28 cellular contexts compared by ENCODE assay signal in genomic region chr20:46740214-46740609, GRCh38. TPM values are rescaled to one million over a fixed set of nuclear protein-coding genes. Genes with fewer than 3 reads are reported as not detected.
DNase-seq lines count a peak whose midpoint lies in the region; ATAC-seq and TF ChIP-seq lines count a peak whose summit lies in the region.
"Had no signal": no experiment of that assay in that cellular context is flagged by ENCODE, and none has a peak within 500 bp of the region (broad histone marks: within the 10 kb centered on the region; RNA-seq: fewer than 3 reads in every experiment).

No MANE protein-coding gene starts in this region.

- H3K36me3 Mint-ChIP-seq in MCF 10A (ENCODE audit: insufficient read depth, unreplicated experiment): no peaks in the 10 kb centered on the region
- H3K36me3 Mint-ChIP-seq: activated naive CD4-positive, alpha-beta T cell treated with anti-CD3 and anti-CD28 coated beads, Interleukin-2, amount 50 U/mL, for 24 hours; CD8-positive, alpha-beta T cell; neural progenitor cell; stimulated activated effector memory CD8-positive, alpha-beta T cell treated with anti-CD3 and anti-CD28 coated beads, Interleukin-12 subunit alpha, Interleukin-12 subunit beta, amount 100 ng/mL, for 72 hours; T-cell had no signal

- H3K9me3 ChIP-seq in breast epithelium (no peaks in the 10 kb centered on the region), PC-3 (ENCODE audit: low read length) (no peaks in the 10 kb centered on the region), esophagus (ENCODE audit: control insufficient read depth in 2 of 2, insufficient read depth in 1 of 2, low read depth in 1 of 2, low read length in 1 of 2) (no peaks in the 10 kb centered on the region)
- H3K9me3 ChIP-seq: heart left ventricle, suprapubic skin, uterus had no signal

- H4K20me1 ChIP-seq in PC-3 (ENCODE audit: low read length): no peaks in the 10 kb centered on the region

- CTCF ChIA-PET in MCF 10A (lab: Yijun Ruan, JAX): interaction anchor here (0.6 to 1.1 kb wide), 4 partner anchors 9 to 1200 kb away, joined by 3 to 7 read pairs (median 5); no protein-coding TSS in a partner anchor
- CTCF ChIA-PET in PC-3 (lab: Charles Lee): interaction anchor here (1.8 kb wide), 1 partner anchor 12 kb away, joined by 6 read pairs; no protein-coding TSS in a partner anchor

- H3K4me2 ChIP-seq in PC-3 (ENCODE audit: low read length): peak overlapping the region; percentile 57
- H3K4me2 ChIP-seq: neural progenitor cell had no signal

- no peaks in the 10 kb centered on the region for H3F3A ChIP-seq in PC-3 (ENCODE audit: low read length, unreplicated experiment)

- H3K9me3 Mint-ChIP-seq in MCF 10A (ENCODE audit: unreplicated experiment): no peaks in the 10 kb centered on the region
- H3K9me3 Mint-ChIP-seq: activated CD4-positive, alpha-beta memory T cell treated with anti-CD3 and anti-CD28 coated beads, Interleukin-2, amount 10 ng/mL, durations not matched to agents 7 days and 5 days; activated naive CD4-positive, alpha-beta T cell treated with anti-CD3 and anti-CD28 coated beads, Interleukin-2, amount 50 U/mL, for 24 hours; neural progenitor cell; stimulated activated effector memory CD8-positive, alpha-beta T cell treated with anti-CD3 and anti-CD28 coated beads, Interleukin-12 subunit alpha, Interleukin-12 subunit beta, amount 100 ng/mL, for 72 hours had no signal

- BruUV-seq in MCF 10A (replicated peaks; lab: Mats Ljungman, UMichigan): no TSS peak
- TSS peak; percentile 27 for BruUV-seq in PC-3 (replicated peaks; lab: Mats Ljungman, UMichigan)

- no peak for TF ChIP-seq CTCF in breast epithelium (IDR thresholded peaks at IDR 0.05)
- no peak for TF ChIP-seq CTCF in MCF 10A (IDR thresholded peaks at IDR 0.05; ENCODE audit: unreplicated experiment)
- no peak for TF ChIP-seq CTCF in PC-3 (conservative IDR thresholded peaks at IDR 0.05; ENCODE audit: low read depth, low read length)
- TF ChIP-seq CTCF in foreskin fibroblast (IDR thresholded peaks at IDR 0.05; ENCODE audit: low read depth, low read length): no peak

- no peak for DNase-seq in breast epithelium (ENCODE audit: low spot score in 2 of 2)
- no peak for DNase-seq in MCF 10A (ENCODE audit: unreplicated experiment)
- DNase-seq in PC-3: no peak
- DNase-seq in retina: no peak
- DNase-seq in Kasumi-1 (lab: John Stamatoyannopoulos, UW): no peak
- DNase-seq in foreskin fibroblast: no peak
- DNase-seq: activated CD4-positive, alpha-beta memory T cell treated with anti-CD3 and anti-CD28 coated beads, Interleukin-2, amount 10 ng/mL, durations not matched to agents 7 days and 5 days; activated CD8-positive, alpha-beta memory T cell treated with anti-CD3 and anti-CD28 coated beads, Interleukin-2, amount 50 U/mL, for 48 hours; AML-193; amygdala; CD8-positive, alpha-beta T cell; effector CD4-positive, alpha-beta T cell; heart left ventricle; NCI-H1436 treated with DMSO at 0.1 percent for 48 hours; posterior cingulate gyrus; SJCRH30; stimulated activated CD4-positive, alpha-beta T cell treated with anti-CD3 and anti-CD28 coated beads, Interleukin-4, amount 100 ng/mL, for 24 hours; T-cell; uterus had no signal

- H2AFZ ChIP-seq in PC-3 (ENCODE audit: low read length): peak overlapping the region; percentile 54
- H2AFZ ChIP-seq: neural progenitor cell had no signal

- no peaks in the 10 kb centered on the region for H3K36me3 ChIP-seq in breast epithelium
- no peaks in the 10 kb centered on the region for H3K36me3 ChIP-seq in PC-3 (ENCODE audit: low read depth, low read length)
- no peaks in the 10 kb centered on the region for H3K36me3 ChIP-seq in esophagus (ENCODE audit: control insufficient read depth in 2 of 2, insufficient read depth in 2 of 2, low read length in 1 of 2)
- H3K36me3 ChIP-seq: neural progenitor cell, SJCRH30, suprapubic skin, uterus had no signal

- H3K27me3 ChIP-seq in breast epithelium (no peaks in the 10 kb centered on the region), PC-3 (ENCODE audit: low read length) (no peaks in the 10 kb centered on the region), esophagus (ENCODE audit: control insufficient read depth in 1 of 2, insufficient read depth in 2 of 2, low read length in 2 of 2) (no peaks in the 10 kb centered on the region)
- H3K27me3 ChIP-seq: neural progenitor cell, SJCRH30, suprapubic skin, uterus had no signal

- POLR2A ChIA-PET in MCF 10A (lab: Yijun Ruan, JAX): interaction anchor here (0.6 to 0.7 kb wide), 2 partner anchors 488 to 1604 kb away, joined by 3 read pairs; no protein-coding TSS in a partner anchor
- POLR2A ChIA-PET in PC-3 (lab: Charles Lee; ENCODE audit: unreplicated experiment): no interaction called here

- H3K4me1 ChIP-seq in breast epithelium: no peaks in the 10 kb centered on the region
- peaks cover 29% of the 10 kb centered on the region for H3K4me1 ChIP-seq in PC-3 (ENCODE audit: insufficient read depth, low read length)
- no peaks in the 10 kb centered on the region for H3K4me1 ChIP-seq in esophagus (ENCODE audit: control insufficient read depth in 2 of 2, insufficient read depth in 2 of 2, low read length in 1 of 2)
- H3K4me1 ChIP-seq: foreskin keratinocyte, heart left ventricle, uterus had no signal

- H3K4me3 ChIP-seq in breast epithelium: no peak overlapping the region
- no peak overlapping the region for H3K4me3 ChIP-seq in PC-3 (ENCODE audit: low read length)
- no peak overlapping the region for H3K4me3 ChIP-seq in esophagus (ENCODE audit: low read depth in 1 of 2, low read length in 2 of 2)
- no peak overlapping the region for H3K4me3 ChIP-seq in foreskin fibroblast (ENCODE audit: low read depth in 1 of 2, low read length in 2 of 2)
- H3K4me3 ChIP-seq: heart left ventricle, neural progenitor cell, SJCRH30, suprapubic skin, uterus had no signal

- no peak overlapping the region; the same call in 1 of the 2 replicates for H3K9ac ChIP-seq in PC-3 (ENCODE audit: low read length)
- H3K9ac ChIP-seq: neural progenitor cell had no signal

- ATAC-seq in PC-3 (no peak), GM18909 (IDR thresholded peaks at IDR 0.05; ENCODE audit: poor library complexity, unreplicated experiment) (no peak)
- ATAC-seq: activated CD4-positive, CD25-positive, alpha-beta regulatory T cell treated with anti-CD3 and anti-CD28 coated beads, Interleukin-2, amount 50 U/mL, for 24 hours; CD8-positive, alpha-beta T cell; heart left ventricle; sciatic nerve; stimulated activated effector memory CD8-positive, alpha-beta T cell treated with anti-CD3 and anti-CD28 coated beads, Interleukin-12 subunit alpha, Interleukin-12 subunit beta, amount 100 ng/mL, for 72 hours; T-cell had no signal

- intact Hi-C loops in breast epithelium (cut with DNase I; ENCODE audit: low total_unique reads): no loop called here
- intact Hi-C loops in MCF 10A (cut with micrococcal nuclease): no loop called here
- intact Hi-C loops in PC-3 (cut with micrococcal nuclease): no loop called here

- WGBS in esophagus, 2 donors: 88 to 93% methylated on average over 3 of the region's 3 CpGs

- H3K27me3 Mint-ChIP-seq in MCF 10A (ENCODE audit: insufficient read depth, unreplicated experiment): peaks cover 38% of the 10 kb centered on the region

- no peak overlapping the region for H3K27ac Mint-ChIP-seq in MCF 10A (ENCODE audit: low read depth, unreplicated experiment)
- H3K27ac Mint-ChIP-seq: activated CD4-positive, alpha-beta memory T cell treated with anti-CD3 and anti-CD28 coated beads, Interleukin-2, amount 10 ng/mL, durations not matched to agents 7 days and 5 days; activated naive CD4-positive, alpha-beta T cell treated with anti-CD3 and anti-CD28 coated beads, Interleukin-2, amount 50 U/mL, for 24 hours; CD8-positive, alpha-beta T cell; neural progenitor cell; stimulated activated effector memory CD8-positive, alpha-beta T cell treated with anti-CD3 and anti-CD28 coated beads, Interleukin-12 subunit alpha, Interleukin-12 subunit beta, amount 100 ng/mL, for 72 hours; T-cell had no signal

- H3K9me2 ChIP-seq in PC-3 (replicated peaks; ENCODE audit: low read length): no peaks in the 10 kb centered on the region

- H3K27ac ChIP-seq in breast epithelium (peak overlapping the region; percentile 25 to 65), PC-3 (ENCODE audit: low read length) (peak overlapping the region; percentile 74), esophagus (ENCODE audit: low read depth in 2 of 2, low read length in 1 of 2) (peak overlapping the region; percentile 54 to 60)
- H3K27ac ChIP-seq: foreskin keratinocyte, heart left ventricle, neural progenitor cell, SJCRH30, suprapubic skin, uterus had no signal

- H3K4me1 Mint-ChIP-seq in MCF 10A (ENCODE audit: insufficient read depth, unreplicated experiment): no peaks in the 10 kb centered on the region
- H3K4me1 Mint-ChIP-seq: activated CD4-positive, alpha-beta memory T cell treated with anti-CD3 and anti-CD28 coated beads, Interleukin-2, amount 10 ng/mL, durations not matched to agents 7 days and 5 days; activated naive CD4-positive, alpha-beta T cell treated with anti-CD3 and anti-CD28 coated beads, Interleukin-2, amount 50 U/mL, for 24 hours; stimulated activated effector memory CD8-positive, alpha-beta T cell treated with anti-CD3 and anti-CD28 coated beads, Interleukin-12 subunit alpha, Interleukin-12 subunit beta, amount 100 ng/mL, for 72 hours; T-cell had no signal

- TF ChIP-seq POLR2A in breast epithelium (IDR thresholded peaks at IDR 0.05): no peak

- no peak overlapping the region for H3K4me3 Mint-ChIP-seq in MCF 10A (ENCODE audit: unreplicated experiment)
- H3K4me3 Mint-ChIP-seq: activated CD4-positive, alpha-beta memory T cell treated with anti-CD3 and anti-CD28 coated beads, Interleukin-2, amount 10 ng/mL, durations not matched to agents 7 days and 5 days; activated naive CD4-positive, alpha-beta T cell treated with anti-CD3 and anti-CD28 coated beads, Interleukin-2, amount 50 U/mL, for 24 hours; CD8-positive, alpha-beta T cell; neural progenitor cell; stimulated activated effector memory CD8-positive, alpha-beta T cell treated with anti-CD3 and anti-CD28 coated beads, Interleukin-12 subunit alpha, Interleukin-12 subunit beta, amount 100 ng/mL, for 72 hours; T-cell had no signal

- H3K79me2 ChIP-seq in PC-3 (ENCODE audit: low read length): no peaks in the 10 kb centered on the region

RNA-seq across cellular contexts. Expression of gene SLC2A10, which starts 30.8 kb away (rescaled TPM):
- total RNA-seq in breast epithelium (10 to 100 TPM; 19.8 to 42.9 (median 26.9) TPM), MCF 10A (2022) (not detected in 2 replicates), PC-3 (2014; rRNA removed) (9.6 and 10.8 TPM in 2 replicates)
- polyA plus RNA-seq in esophagus: 1 to 10 TPM; 2.6 to 5.4 TPM
- total RNA-seq: activated CD4-positive, alpha-beta memory T cell treated with anti-CD3 and anti-CD28 coated beads, Interleukin-2, amount 10 ng/mL, durations not matched to agents 7 days and 5 days; CD8-positive, alpha-beta T cell had no signal

RNA-seq across cellular contexts. Expression of gene TP53RK, which starts 51.0 kb away (rescaled TPM):
- total RNA-seq in breast epithelium (10 to 100 TPM; 14.4 to 29.2 (median 27.1) TPM), MCF 10A (2022) (11.0 and 16.2 TPM in 2 replicates), PC-3 (2014; rRNA removed) (41.4 and 48.1 TPM in 2 replicates)
- polyA plus RNA-seq in esophagus: 1 to 10 TPM; 8.0 to 9.9 TPM

Comparison
In these comparisons a context has a peak if more than half of its experiments do, and no peak if none do; other contexts are left out.
1. RNA of gene SLC2A10, which starts 30.8 kb away (total RNA-seq): 19.8 to 42.9 TPM in breast epithelium and 9.6 to 10.8 TPM in PC-3; not detected in MCF 10A; every median in the first group is over 10 times any median in the second.
2. Peak in every context shown above with its lines, with median percentiles within 50 percentile points of each other: H3K27ac ChIP-seq.